Comparison of ENCODE assay signal across 8 cellular contexts in genomic region chr11:63945482-63946163, GRCh38. TPM values are rescaled to one million over a fixed set of nuclear protein-coding genes. Genes with fewer than 3 reads are reported as not detected.
DNase-seq lines count a peak whose midpoint lies in the region; ATAC-seq, FAIRE-seq and TF ChIP-seq lines count a peak whose summit lies in the region.

No MANE protein-coding gene starts in this region.

- H3K4me3 Mint-ChIP-seq in activated CD4-positive, alpha-beta T cell treated with anti-CD3 and anti-CD28 coated beads for 36 hours: no peak overlapping the region

- peaks cover 4% of the 10 kb centered on the region for H3K36me3 Mint-ChIP-seq in activated CD4-positive, alpha-beta T cell treated with anti-CD3 and anti-CD28 coated beads for 36 hours (ENCODE audit: low read depth)

- CTCF ChIA-PET in activated CD4-positive, alpha-beta T cell treated with anti-CD3 and anti-CD28 coated beads for 36 hours (lab: Charles Lee): interaction anchor here (0.6 to 5.5 kb wide), 21 partner anchors 10 to 246 kb away, joined by 3 to 72 read pairs (median 5); partner anchors contain the start of genes MARK2 and ZFTA

- no peak overlapping the region for H3K4me3 ChIP-seq in lower leg skin (ENCODE audit: low read depth, poor library complexity, severe bottlenecking)

- 25 to 31% methylated on average over 14 of the region's 14 CpGs for WGBS in lower leg skin, 2 donors

- ATAC-seq in activated CD4-positive, alpha-beta T cell treated with anti-CD3 and anti-CD28 coated beads for 36 hours: peak; percentile 80
- no peak for ATAC-seq in HG03442 (IDR thresholded peaks at IDR 0.05; ENCODE audit: unreplicated experiment)

- intact Hi-C loops in activated CD4-positive, alpha-beta T cell treated with anti-CD3 and anti-CD28 coated beads for 36 hours (cut with DNase I, micrococcal nuclease): loop anchor here (1.0 kb wide), 1 partner anchor 108 kb away; no protein-coding TSS in a partner anchor
- intact Hi-C loops in lower leg skin (cut with DNase I; ENCODE audit: low total_unique reads): loop anchor here (2.0 to 10.0 kb wide), 2 partner anchors 109 to 181 kb away; partner anchors contain the start of gene ZFTA

- no peak overlapping the region for H3K27ac Mint-ChIP-seq in activated CD4-positive, alpha-beta T cell treated with anti-CD3 and anti-CD28 coated beads for 36 hours

- H3K9me3 Mint-ChIP-seq in activated CD4-positive, alpha-beta T cell treated with anti-CD3 and anti-CD28 coated beads for 36 hours (ENCODE audit: low read depth): no peaks in the 10 kb centered on the region

- peak; percentile 85 for DNase-seq in AG08396 (ENCODE audit: low spot score)
- DNase-seq in GM19239 (ENCODE audit: insufficient read length, low spot score): peak; percentile 35
- DNase-seq in NCI-H2227 (lab: John Stamatoyannopoulos, UW; ENCODE audit: unreplicated experiment): peak; percentile 80
- DNase-seq in activated CD4-positive, alpha-beta T cell treated with anti-CD3 and anti-CD28 coated beads for 36 hours: peak; percentile 69
- DNase-seq in dermis microvascular lymphatic vessel endothelial cell (ENCODE audit: low read depth in 2 of 2): peak; percentile 32 to 65
- DNase-seq in lower leg skin (ENCODE audit: low spot score in 2 of 2): peak; percentile 77 to 93
- peak; percentile 62 for DNase-seq in stimulated activated CD4-positive, alpha-beta T cell treated with anti-CD3 and anti-CD28 coated beads, Interleukin-4, amount 100 ng/mL, for 24 hours

- H3K4me1 Mint-ChIP-seq in activated CD4-positive, alpha-beta T cell treated with anti-CD3 and anti-CD28 coated beads for 36 hours: peaks cover under 1% of the 10 kb centered on the region

- peak; percentile 4 for FAIRE-seq in GM19239 (lab: Jason Lieb, UNC)

- TF ChIP-seq CTCF in lower leg skin (IDR thresholded peaks at IDR 0.05): peak in 1 of 3 donors; percentile 73

- POLR2A ChIA-PET in activated CD4-positive, alpha-beta T cell treated with anti-CD3 and anti-CD28 coated beads for 36 hours (lab: Charles Lee): no interaction called here

- no peak for TF ChIP-seq POLR2A in lower leg skin (IDR thresholded peaks at IDR 0.05)

- H3K27me3 Mint-ChIP-seq in activated CD4-positive, alpha-beta T cell treated with anti-CD3 and anti-CD28 coated beads for 36 hours: no peaks in the 10 kb centered on the region

RNA-seq across cellular contexts. Expression of gene NAA40, which starts 6.8 kb away (rescaled TPM):
- 10 to 100 TPM; 13.7 to 15.9 TPM for total RNA-seq in activated CD4-positive, alpha-beta T cell treated with anti-CD3 and anti-CD28 coated beads for 36 hours
- total RNA-seq in dermis microvascular lymphatic vessel endothelial cell: 8.3 and 13.4 TPM in 2 replicates
- 10 to 100 TPM in 1 of 4 donors, 1 to 10 TPM in 3; 3.0 to 10.2 (median 6.1) TPM for total RNA-seq in lower leg skin

RNA-seq across cellular contexts. Expression of gene RCOR2, which starts 28.7 kb away (rescaled TPM):
- total RNA-seq in activated CD4-positive, alpha-beta T cell treated with anti-CD3 and anti-CD28 coated beads for 36 hours: under 1 TPM; 0.37 TPM
- total RNA-seq in dermis microvascular lymphatic vessel endothelial cell (0.13 TPM in 2 replicates), lower leg skin (under 1 TPM in 1 of 4 donors, not detected in 3; 0.16 TPM)

RNA-seq across cellular contexts. Expression of gene COX8A, which starts 28.8 kb away (rescaled TPM):
- total RNA-seq in activated CD4-positive, alpha-beta T cell treated with anti-CD3 and anti-CD28 coated beads for 36 hours: 100 to 1,000 TPM; 413 to 454 TPM
- total RNA-seq in dermis microvascular lymphatic vessel endothelial cell (297 and 328 TPM in 2 replicates), lower leg skin (100 to 1,000 TPM; 373 to 510 (median 455) TPM)

RNA-seq across cellular contexts. Expression of gene OTUB1, which starts 40.6 kb away (rescaled TPM):
- total RNA-seq in activated CD4-positive, alpha-beta T cell treated with anti-CD3 and anti-CD28 coated beads for 36 hours: 10 to 100 TPM; 77.4 to 86.1 TPM
- total RNA-seq in dermis microvascular lymphatic vessel endothelial cell (50.2 and 62.2 TPM in 2 replicates), lower leg skin (10 to 100 TPM; 48.8 to 94.8 (median 81.7) TPM)

Comparison
In these comparisons a context has a peak if more than half of its experiments do, and no peak if none do; other contexts are left out.
1. DNase-seq: peak in every context shown above with its lines; median percentile 85 in AG08396; 85 in lower leg skin; 80 in NCI-H2227; 69 in activated CD4-positive, alpha-beta T cell treated with anti-CD3 and anti-CD28 coated beads for 36 hours; 62 in stimulated activated CD4-positive, alpha-beta T cell treated with anti-CD3 and anti-CD28 coated beads, Interleukin-4, amount 100 ng/mL, for 24 hours; 48 in dermis microvascular lymphatic vessel endothelial cell; 35 in GM19239.